ENCODE assay signal across 9 cellular contexts in the genomic region with DNA sequence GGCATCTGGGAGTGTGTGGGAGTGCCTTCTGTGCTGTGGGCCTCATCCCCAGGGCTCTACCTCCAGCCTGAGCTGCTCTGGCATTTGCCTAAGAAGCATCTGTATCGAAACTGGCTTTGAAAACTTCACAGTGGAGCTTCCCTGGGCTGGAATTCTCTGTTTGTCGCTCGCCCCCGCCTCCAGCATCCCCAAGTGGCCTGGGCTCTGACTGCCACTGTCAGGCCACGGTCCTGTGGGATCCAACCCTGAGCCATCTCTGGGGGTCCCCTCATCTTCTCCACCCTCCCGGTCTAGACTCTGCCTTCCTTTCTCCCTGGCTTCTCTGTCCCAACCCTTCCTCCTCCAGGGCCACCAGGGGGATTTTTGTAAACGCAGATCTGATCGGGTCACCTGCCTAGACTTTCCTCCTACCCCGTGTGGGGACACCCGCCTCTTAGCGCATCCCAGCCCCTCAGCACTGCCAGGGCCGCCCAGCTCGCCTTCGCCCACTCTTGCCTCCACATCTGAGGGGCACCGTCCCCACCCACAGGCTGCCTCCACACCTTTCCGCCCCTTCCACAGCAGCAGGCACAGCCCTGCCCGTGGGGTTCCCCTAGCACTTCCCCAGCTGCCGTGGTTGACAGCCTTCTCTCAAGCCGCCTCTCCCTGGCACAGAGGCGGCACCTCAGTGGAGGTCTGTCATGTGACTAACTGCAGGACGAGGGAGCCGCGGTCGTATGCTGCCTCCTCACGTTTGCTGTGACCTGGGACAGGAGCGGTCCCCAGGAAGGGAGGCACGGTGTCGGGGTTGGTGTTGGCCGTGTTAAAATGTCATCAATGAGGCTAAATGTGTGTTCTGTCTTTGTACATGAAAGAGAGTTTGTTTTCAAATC. TPM values are rescaled to one million over a fixed set of nuclear protein-coding genes. Genes with fewer than 3 reads are reported as not detected.
DNase-seq lines count a peak whose midpoint lies in the region; ATAC-seq, FAIRE-seq and TF ChIP-seq lines count a peak whose summit lies in the region.
"Had no signal": no experiment of that assay in that cellular context is flagged by ENCODE, and none has a peak within 500 bp of the region (broad histone marks: within the 10 kb centered on the region; RNA-seq: fewer than 3 reads in every experiment).

No MANE protein-coding gene starts in this region.

- ATAC-seq in GM18909 (IDR thresholded peaks at IDR 0.05; ENCODE audit: poor library complexity, unreplicated experiment) (peak; percentile 73), HG03442 (IDR thresholded peaks at IDR 0.05; ENCODE audit: unreplicated experiment) (peak; percentile 50), GM21367 (IDR thresholded peaks at IDR 0.05; ENCODE audit: unreplicated experiment) (no peak)

- FAIRE-seq in D721Med (lab: Jason Lieb, UNC): no peak

- peaks cover 30% of the 10 kb centered on the region for H3K4me1 ChIP-seq in skeletal muscle satellite cell (ENCODE audit: control insufficient read depth, insufficient read depth, low read length)

- peak overlapping the region; percentile 10 for H3K4me2 ChIP-seq in skeletal muscle satellite cell (ENCODE audit: low read length)

- H3K4me3 ChIP-seq in fibroblast of villous mesenchyme (ENCODE audit: low read depth, low read length) (no peak overlapping the region), skeletal muscle satellite cell (ENCODE audit: low read length) (no peak overlapping the region)

- DNase-seq in activated T-cell treated with anti-CD3 and anti-CD28 coated beads for 1 hour (ENCODE audit: low read depth): peak; percentile 69
- peak; percentile 26 for DNase-seq in fibroblast of villous mesenchyme (ENCODE audit: low read depth)
- DNase-seq in middle frontal gyrus (ENCODE audit: extremely low spot score, low spot score): no peak
- DNase-seq in D721Med (ENCODE audit: insufficient read length, low spot score): no peak

- TF ChIP-seq CTCF in fibroblast of villous mesenchyme (IDR thresholded peaks at IDR 0.05; ENCODE audit: insufficient read depth, low read depth, low read length) (no peak), D721Med (IDR thresholded peaks at IDR 0.05; ENCODE audit: insufficient read depth, missing control alignments) (no peak)

- no peaks in the 10 kb centered on the region for H3K9me3 ChIP-seq in skeletal muscle satellite cell (replicated peaks; ENCODE audit: low read length)

- H3K36me3 ChIP-seq in skeletal muscle satellite cell (ENCODE audit: insufficient read depth, low read length): no peaks in the 10 kb centered on the region

- H3K27me3 ChIP-seq in skeletal muscle satellite cell (ENCODE audit: control insufficient read depth, insufficient read depth, low read length): no peaks in the 10 kb centered on the region

- H3K9ac ChIP-seq in skeletal muscle satellite cell (ENCODE audit: low read depth, low read length): no peak overlapping the region

RNA-seq across cellular contexts. Expression of gene TBC1D24, which starts 12.0 kb away (rescaled TPM):
- 15.5 and 19.4 TPM in 2 replicates for total RNA-seq in fibroblast of villous mesenchyme
- total RNA-seq in skeletal muscle satellite cell (2012; rRNA removed): 13.2 and 16.4 TPM in 2 replicates

RNA-seq across cellular contexts. Expression of gene NTN3, which starts 15.8 kb away (rescaled TPM):
- 0.43 and 0.64 TPM in 2 replicates for total RNA-seq in fibroblast of villous mesenchyme
- 0.22 and 0.25 TPM in 2 replicates for total RNA-seq in skeletal muscle satellite cell (2012; rRNA removed)
- total RNA-seq: subcutaneous adipose tissue had no signal

RNA-seq across cellular contexts. Expression of gene ATP6V0C, which starts 26.9 kb away (rescaled TPM):
- total RNA-seq in fibroblast of villous mesenchyme: 20.0 and 23.3 TPM in 2 replicates
- total RNA-seq in skeletal muscle satellite cell (2012; rRNA removed): 32.4 and 40.8 TPM in 2 replicates

RNA-seq across cellular contexts. Expression of gene TEDC2, which starts 27.0 kb away (rescaled TPM):
- 6.9 and 8.4 TPM in 2 replicates for total RNA-seq in fibroblast of villous mesenchyme
- total RNA-seq in skeletal muscle satellite cell (2012; rRNA removed): 5.8 and 9.6 TPM in 2 replicates

RNA-seq across cellular contexts. Expression of gene AMDHD2, which starts 33.3 kb away (rescaled TPM):
- total RNA-seq in fibroblast of villous mesenchyme: 31.1 and 45.7 TPM in 2 replicates
- 59.8 and 64.9 TPM in 2 replicates for total RNA-seq in skeletal muscle satellite cell (2012; rRNA removed)

Comparison
In these comparisons a context has a peak if more than half of its experiments do, and no peak if none do; other contexts are left out.
1. DNase-seq: peak in activated T-cell treated with anti-CD3 and anti-CD28 coated beads for 1 hour (single experiment) and fibroblast of villous mesenchyme (single experiment); none in middle frontal gyrus (single experiment) and D721Med (single experiment).